15 cellular contexts compared by ENCODE assay signal in the genomic region with DNA sequence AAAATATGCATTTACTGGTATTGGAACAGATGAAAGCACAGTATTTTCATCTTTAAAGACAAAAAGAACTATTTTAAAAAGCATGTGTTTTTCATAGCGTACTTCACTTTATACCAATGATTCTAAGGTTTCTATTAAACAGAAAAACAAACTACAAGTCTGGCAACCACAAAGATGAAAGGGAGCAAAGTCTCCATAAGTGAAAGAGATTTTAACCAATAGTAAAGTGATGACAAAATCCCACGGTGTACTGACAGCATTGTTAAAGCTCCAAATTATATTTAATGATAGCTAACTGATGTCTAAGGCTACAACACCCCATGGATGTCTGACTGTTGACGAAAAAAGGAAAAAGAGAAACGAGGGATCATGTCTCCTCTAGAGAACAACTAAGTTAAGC.
"Had no signal": no experiment of that assay in that cellular context is flagged by ENCODE, and none has a peak within 500 bp of the region (broad histone marks: within the 10 kb centered on the region; RNA-seq: fewer than 3 reads in every experiment).

No MANE protein-coding gene starts in this region.

- H3K4me3 ChIP-seq: esophagus squamous epithelium, lower lobe of right lung, tibial nerve, vagina had no signal

- H3K9me3 Mint-ChIP-seq: activated naive CD4-positive, alpha-beta T cell treated with anti-CD3 and anti-CD28 coated beads for 36 hours; immature natural killer cell; mesothelial cell of epicardium had no signal

- H3K4me3 Mint-ChIP-seq: activated naive CD4-positive, alpha-beta T cell treated with anti-CD3 and anti-CD28 coated beads for 36 hours; immature natural killer cell; mesothelial cell of epicardium had no signal

- H3K27ac ChIP-seq: esophagus squamous epithelium, foreskin keratinocyte, lower lobe of right lung, parathyroid adenoma, tibial nerve, vagina had no signal

- H3K4me1 Mint-ChIP-seq: immature natural killer cell had no signal

- DNase-seq: activated CD4-positive, alpha-beta T cell treated with anti-CD3 and anti-CD28 coated beads for 1 hour; activated CD8-positive, alpha-beta memory T cell treated with anti-CD3 and anti-CD28 coated beads for 24 hours; activated naive CD4-positive, alpha-beta T cell treated with anti-CD3 and anti-CD28 coated beads for 36 hours; anterior cingulate cortex; esophagus squamous epithelium; foreskin keratinocyte; immature natural killer cell; lower lobe of right lung; retina; stimulated activated CD4-positive, alpha-beta T cell treated with anti-CD3 and anti-CD28 coated beads, Interleukin-4, amount 100 ng/mL, for 24 hours had no signal

- H3K36me3 Mint-ChIP-seq: immature natural killer cell, mesothelial cell of epicardium had no signal

- H3K9me3 ChIP-seq: esophagus squamous epithelium, lower lobe of right lung, tibial nerve, vagina had no signal

- H3K27ac Mint-ChIP-seq: activated naive CD4-positive, alpha-beta T cell treated with anti-CD3 and anti-CD28 coated beads for 36 hours; immature natural killer cell; mesothelial cell of epicardium had no signal

- ATAC-seq: foreskin keratinocyte, lower lobe of right lung, SK-N-SH treated with all-trans-retinoic acid at 6 μM for 48 hours had no signal

- H3K4me1 ChIP-seq: esophagus squamous epithelium, foreskin keratinocyte, lower lobe of right lung, parathyroid adenoma, vagina had no signal

- H3K36me3 ChIP-seq: esophagus squamous epithelium, lower lobe of right lung, tibial nerve, vagina had no signal

- H3K27me3 ChIP-seq: tibial nerve, vagina had no signal
